ENCODE assay signal across 26 cellular contexts in genomic region chr1:212125654-212126053, GRCh38.
"Had no signal": no experiment of that assay in that cellular context is flagged by ENCODE, and none has a peak within 500 bp of the region (broad histone marks: within the 10 kb centered on the region; RNA-seq: fewer than 3 reads in every experiment).

No MANE protein-coding gene starts in this region.

- H3K4me3 ChIP-seq: coronary artery, esophagus muscularis mucosa, lower lobe of right lung, neural progenitor cell, prostate gland, right atrium auricular region, spleen, thoracic aorta, tibial nerve, upper lobe of right lung, uterus had no signal

- H3K9me3 Mint-ChIP-seq: immature natural killer cell; naive thymus-derived CD4-positive, alpha-beta T cell; nephron; neural progenitor cell had no signal

- H3K36me3 Mint-ChIP-seq: stimulated activated memory B cell treated with anti-CD40 and anti-IgM and Interleukin-4, amounts not matched to agents 10 μg/mL and 1 μg/mL and 100 μg/mL, for 72 hours had no signal

- H3K9me3 ChIP-seq: esophagus muscularis mucosa, lower lobe of right lung, prostate gland, right atrium auricular region, spleen, thoracic aorta, tibial nerve, upper lobe of right lung, uterus had no signal

- ATAC-seq: sciatic nerve; stimulated activated memory B cell treated with anti-CD40 and anti-IgM and Interleukin-4, amounts not matched to agents 10 μg/mL and 1 μg/mL and 100 μg/mL, for 72 hours; stimulated activated naive CD8-positive, alpha-beta T cell treated with anti-CD3 and anti-CD28 coated beads, Interleukin-15, Interleukin-2, amounts not matched to agents 100 U/mL and 50 U/mL, for 24 hours had no signal

- H3K27ac ChIP-seq: coronary artery, esophagus muscularis mucosa, lower lobe of right lung, neural progenitor cell, prostate gland, right atrium auricular region, thoracic aorta, tibial nerve, upper lobe of right lung, uterus had no signal

- H3K9ac ChIP-seq: neural progenitor cell had no signal

- H3K36me3 ChIP-seq: esophagus muscularis mucosa, lower lobe of right lung, neural progenitor cell, prostate gland, right atrium auricular region, spleen, thoracic aorta, tibial nerve, upper lobe of right lung, uterus had no signal

- DNase-seq: effector memory CD4-positive, alpha-beta T cell; foreskin melanocyte; hypothalamus; islet precursor cell; kidney glomerular epithelial cell; left ventricle myocardium superior; lower lobe of right lung; nucleus accumbens; spleen; stimulated activated CD4-positive, alpha-beta T cell treated with anti-CD3 and anti-CD28 coated beads, Interleukin-4, amount 100 ng/mL, for 4 hours; stimulated activated naive CD8-positive, alpha-beta T cell treated with anti-CD3 and anti-CD28 coated beads, Interleukin-15, Interleukin-2, amounts not matched to agents 100 U/mL and 50 U/mL, for 24 hours; substantia nigra; upper lobe of right lung; uterus had no signal

- H3K27ac Mint-ChIP-seq: nephron; neural progenitor cell; stimulated activated memory B cell treated with anti-CD40 and anti-IgM and Interleukin-4, amounts not matched to agents 10 μg/mL and 1 μg/mL and 100 μg/mL, for 72 hours had no signal

- H3K4me1 ChIP-seq: prostate gland, right atrium auricular region, tibial nerve, uterus had no signal

- H3K27me3 ChIP-seq: esophagus muscularis mucosa, neural progenitor cell, right atrium auricular region, spleen, tibial nerve, upper lobe of right lung, uterus had no signal

- H3K27me3 Mint-ChIP-seq: naive thymus-derived CD4-positive, alpha-beta T cell; stimulated activated memory B cell treated with anti-CD40 and anti-IgM and Interleukin-4, amounts not matched to agents 10 μg/mL and 1 μg/mL and 100 μg/mL, for 72 hours had no signal

- H3K4me3 Mint-ChIP-seq: immature natural killer cell; naive thymus-derived CD4-positive, alpha-beta T cell; nephron; neural progenitor cell; stimulated activated memory B cell treated with anti-CD40 and anti-IgM and Interleukin-4, amounts not matched to agents 10 μg/mL and 1 μg/mL and 100 μg/mL, for 72 hours had no signal

- H3K4me1 Mint-ChIP-seq: nephron; stimulated activated memory B cell treated with anti-CD40 and anti-IgM and Interleukin-4, amounts not matched to agents 10 μg/mL and 1 μg/mL and 100 μg/mL, for 72 hours had no signal
